In genomic region chr20:14055127-14055742, GRCh38 we compare ENCODE assay signal across 8 cellular contexts. TPM values are rescaled to one million over a fixed set of nuclear protein-coding genes. Genes with fewer than 3 reads are reported as not detected.
A peak's percentile ranks its signal among the peaks of the same experiment; 100 is the strongest.
DNase-seq lines count a peak whose midpoint lies in the region; ATAC-seq, FAIRE-seq and TF ChIP-seq lines count a peak whose summit lies in the region.

No MANE protein-coding gene starts in this region.

- H3K4me1 ChIP-seq in right atrium auricular region = no peaks in the 10 kb centered on the region

- no peaks in the 10 kb centered on the region for H3K27me3 ChIP-seq in right atrium auricular region

- FAIRE-seq in HTR-8/SVneo (lab: Jason Lieb, UNC) = no peak

- H3K27ac ChIP-seq in right atrium auricular region = no peak overlapping the region

- TF ChIP-seq CTCF in right atrium auricular region (IDR thresholded peaks at IDR 0.05) (peak; percentile 53 to 71), cardiac fibroblast (IDR thresholded peaks at IDR 0.05; ENCODE audit: low read depth, low read length) (peak; percentile 42)

- DNase-seq in right atrium auricular region (ENCODE audit: low spot score) = no peak
- no peak for DNase-seq in Right ventricle myocardium inferior (ENCODE audit: missing footprints)
- DNase-seq in HTR-8/SVneo (ENCODE audit: insufficient read length, low spot score) = peak; percentile 20
- peak; percentile 64 for DNase-seq in NCI-H82 treated with DMSO at 0.1 percent for 48 hours (lab: John Stamatoyannopoulos, UW; ENCODE audit: unreplicated experiment)
- DNase-seq in cardiac fibroblast (ENCODE audit: low read depth in 2 of 2) = peak; percentile 78 to 80
- peak; percentile 59 to 79 for DNase-seq in lung microvascular endothelial cell (ENCODE audit: low read depth in 2 of 2)
- DNase-seq in activated CD4-positive, alpha-beta memory T cell treated with anti-CD3 and anti-CD28 coated beads for 36 hours = no peak

- H3K27ac Mint-ChIP-seq in activated CD4-positive, alpha-beta memory T cell treated with anti-CD3 and anti-CD28 coated beads for 36 hours = no peak overlapping the region

- no peaks in the 10 kb centered on the region for H3K36me3 Mint-ChIP-seq in activated CD4-positive, alpha-beta memory T cell treated with anti-CD3 and anti-CD28 coated beads for 36 hours

- no peak overlapping the region for H3K4me3 Mint-ChIP-seq in activated CD4-positive, alpha-beta memory T cell treated with anti-CD3 and anti-CD28 coated beads for 36 hours

- no peak overlapping the region for H3K4me3 ChIP-seq in right atrium auricular region
- no peak overlapping the region for H3K4me3 ChIP-seq in cardiac fibroblast (replicated peaks in 1 of 2; ENCODE audit: low read depth in 2 of 2, low read length in 2 of 2)

- no peaks in the 10 kb centered on the region for H3K36me3 ChIP-seq in right atrium auricular region

- H3K9me3 Mint-ChIP-seq in activated CD4-positive, alpha-beta memory T cell treated with anti-CD3 and anti-CD28 coated beads for 36 hours = no peaks in the 10 kb centered on the region

- ATAC-seq in Right ventricle myocardium inferior (no peak), HG03442 (IDR thresholded peaks at IDR 0.05; ENCODE audit: unreplicated experiment) (no peak)

- POLR2A ChIA-PET in activated CD4-positive, alpha-beta memory T cell treated with anti-CD3 and anti-CD28 coated beads for 36 hours (lab: Charles Lee) = no interaction called here

- H3K4me1 Mint-ChIP-seq in activated CD4-positive, alpha-beta memory T cell treated with anti-CD3 and anti-CD28 coated beads for 36 hours (ENCODE audit: low read depth) = no peaks in the 10 kb centered on the region

- intact Hi-C loops in Right ventricle myocardium inferior (cut with DNase I) = no loop called here
- intact Hi-C loops in activated CD4-positive, alpha-beta memory T cell treated with anti-CD3 and anti-CD28 coated beads for 36 hours (cut with micrococcal nuclease) = loop anchor here (1.0 kb wide), 1 partner anchor 235 kb away; no protein-coding TSS in a partner anchor

- H3K9me3 ChIP-seq in right atrium auricular region = no peaks in the 10 kb centered on the region

- CTCF ChIA-PET in activated CD4-positive, alpha-beta memory T cell treated with anti-CD3 and anti-CD28 coated beads for 36 hours (lab: Charles Lee) = interaction anchor here (0.7 to 1.6 kb wide), 5 partner anchors 12 to 238 kb away, joined by 3 to 10 read pairs (median 5); no protein-coding TSS in a partner anchor

- H3K27me3 Mint-ChIP-seq in activated CD4-positive, alpha-beta memory T cell treated with anti-CD3 and anti-CD28 coated beads for 36 hours = no peaks in the 10 kb centered on the region

RNA-seq across cellular contexts. Expression of gene MACROD2, which starts 59.9 kb away (rescaled TPM):
- total RNA-seq in right atrium auricular region (10 to 100 TPM in 1 of 2 donors, under 1 TPM in 1; 0.94 to 10.4 TPM), Right ventricle myocardium inferior (5.0 TPM), lung microvascular endothelial cell (under 0.01 and 0.40 TPM in 2 replicates)
- not detected for total RNA-seq in activated CD4-positive, alpha-beta memory T cell treated with anti-CD3 and anti-CD28 coated beads for 36 hours

Comparison
In these comparisons a context has a peak if more than half of its experiments do, and no peak if none do; other contexts are left out.
1. DNase-seq: peak in HTR-8/SVneo (single experiment), NCI-H82 treated with DMSO at 0.1 percent for 48 hours (single experiment), cardiac fibroblast (2 of 2) and lung microvascular endothelial cell (2 of 2); none in right atrium auricular region (single experiment), Right ventricle myocardium inferior (single experiment) and activated CD4-positive, alpha-beta memory T cell treated with anti-CD3 and anti-CD28 coated beads for 36 hours (single experiment).